ENCODE assay signal across 1 cellular context in genomic region chr22:18954333-18954732, GRCh38.
TF ChIP-seq lines count a peak whose summit lies in the region.

No MANE protein-coding gene starts in this region.

TF ChIP-seq in HEK293, 187 proteins besides CTCF, POLR2A, EP300 and RAD21 (continued from another document):
- TF ChIP-seq, protein P1, sequence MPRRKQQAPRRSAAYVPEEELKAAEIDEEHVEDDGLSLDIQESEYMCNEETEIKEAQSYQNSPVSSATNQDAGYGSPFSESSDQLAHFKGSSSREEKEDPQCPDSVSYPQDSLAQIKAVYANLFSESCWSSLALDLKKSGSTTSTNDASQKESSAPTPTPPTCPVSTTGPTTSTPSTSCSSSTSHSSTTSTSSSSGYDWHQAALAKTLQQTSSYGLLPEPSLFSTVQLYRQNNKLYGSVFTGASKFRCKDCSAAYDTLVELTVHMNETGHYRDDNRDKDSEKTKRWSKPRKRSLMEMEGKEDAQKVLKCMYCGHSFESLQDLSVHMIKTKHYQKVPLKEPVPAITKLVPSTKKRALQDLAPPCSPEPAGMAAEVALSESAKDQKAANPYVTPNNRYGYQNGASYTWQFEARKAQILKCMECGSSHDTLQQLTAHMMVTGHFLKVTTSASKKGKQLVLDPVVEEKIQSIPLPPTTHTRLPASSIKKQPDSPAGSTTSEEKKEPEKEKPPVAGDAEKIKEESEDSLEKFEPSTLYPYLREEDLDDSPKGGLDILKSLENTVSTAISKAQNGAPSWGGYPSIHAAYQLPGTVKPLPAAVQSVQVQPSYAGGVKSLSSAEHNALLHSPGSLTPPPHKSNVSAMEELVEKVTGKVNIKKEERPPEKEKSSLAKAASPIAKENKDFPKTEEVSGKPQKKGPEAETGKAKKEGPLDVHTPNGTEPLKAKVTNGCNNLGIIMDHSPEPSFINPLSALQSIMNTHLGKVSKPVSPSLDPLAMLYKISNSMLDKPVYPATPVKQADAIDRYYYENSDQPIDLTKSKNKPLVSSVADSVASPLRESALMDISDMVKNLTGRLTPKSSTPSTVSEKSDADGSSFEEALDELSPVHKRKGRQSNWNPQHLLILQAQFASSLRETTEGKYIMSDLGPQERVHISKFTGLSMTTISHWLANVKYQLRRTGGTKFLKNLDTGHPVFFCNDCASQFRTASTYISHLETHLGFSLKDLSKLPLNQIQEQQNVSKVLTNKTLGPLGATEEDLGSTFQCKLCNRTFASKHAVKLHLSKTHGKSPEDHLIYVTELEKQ (tag by site-specific recombination; IDR thresholded peaks at IDR 0.05; ENCODE audit: borderline replicate concordance): no peak
- TF ChIP-seq ZNF558 (tag by site-specific recombination; IDR thresholded peaks at IDR 0.05) (no peak), ZNF138 (tag by site-specific recombination; IDR thresholded peaks at IDR 0.05; ENCODE audit: borderline replicate concordance) (no peak), KLF16 (tag by site-specific recombination; IDR thresholded peaks at IDR 0.05) (no peak), ZNF768 (tag by site-specific recombination; IDR thresholded peaks at IDR 0.05) (peak; percentile 89), ZNF692 (tag by site-specific recombination; IDR thresholded peaks at IDR 0.05) (no peak), ZNF132 (tag by site-specific recombination; IDR thresholded peaks at IDR 0.05; ENCODE audit: borderline replicate concordance) (no peak), ZFP69B (tag by site-specific recombination; IDR thresholded peaks at IDR 0.05) (no peak), ZBTB6 (tag by site-specific recombination; IDR thresholded peaks at IDR 0.05) (no peak), PRDM4 (tag by site-specific recombination; IDR thresholded peaks at IDR 0.05) (no peak)
- TF ChIP-seq, protein P2, sequence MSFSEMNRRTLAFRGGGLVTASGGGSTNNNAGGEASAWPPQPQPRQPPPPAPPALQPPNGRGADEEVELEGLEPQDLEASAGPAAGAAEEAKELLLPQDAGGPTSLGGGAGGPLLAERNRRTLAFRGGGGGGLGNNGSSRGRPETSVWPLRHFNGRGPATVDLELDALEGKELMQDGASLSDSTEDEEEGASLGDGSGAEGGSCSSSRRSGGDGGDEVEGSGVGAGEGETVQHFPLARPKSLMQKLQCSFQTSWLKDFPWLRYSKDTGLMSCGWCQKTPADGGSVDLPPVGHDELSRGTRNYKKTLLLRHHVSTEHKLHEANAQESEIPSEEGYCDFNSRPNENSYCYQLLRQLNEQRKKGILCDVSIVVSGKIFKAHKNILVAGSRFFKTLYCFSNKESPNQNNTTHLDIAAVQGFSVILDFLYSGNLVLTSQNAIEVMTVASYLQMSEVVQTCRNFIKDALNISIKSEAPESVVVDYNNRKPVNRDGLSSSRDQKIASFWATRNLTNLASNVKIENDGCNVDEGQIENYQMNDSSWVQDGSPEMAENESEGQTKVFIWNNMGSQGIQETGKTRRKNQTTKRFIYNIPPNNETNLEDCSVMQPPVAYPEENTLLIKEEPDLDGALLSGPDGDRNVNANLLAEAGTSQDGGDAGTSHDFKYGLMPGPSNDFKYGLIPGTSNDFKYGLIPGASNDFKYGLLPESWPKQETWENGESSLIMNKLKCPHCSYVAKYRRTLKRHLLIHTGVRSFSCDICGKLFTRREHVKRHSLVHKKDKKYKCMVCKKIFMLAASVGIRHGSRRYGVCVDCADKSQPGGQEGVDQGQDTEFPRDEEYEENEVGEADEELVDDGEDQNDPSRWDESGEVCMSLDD (tag by site-specific recombination; IDR thresholded peaks at IDR 0.05): no peak
TF ChIP-seq in HEK293: peak in this region for 4.
